21 cellular contexts compared by ENCODE assay signal in genomic region chr12:28057856-28058615, GRCh38.
DNase-seq lines count a peak whose midpoint lies in the region; ATAC-seq, FAIRE-seq and TF ChIP-seq lines count a peak whose summit lies in the region.
"Had no signal": no experiment of that assay in that cellular context is flagged by ENCODE, and none has a peak within 500 bp of the region (broad histone marks: within the 10 kb centered on the region; RNA-seq: fewer than 3 reads in every experiment).

No MANE protein-coding gene starts in this region.

- H3K27ac ChIP-seq in breast epithelium (no peak overlapping the region), RWPE2 (ENCODE audit: poor library complexity, severe bottlenecking) (no peak overlapping the region), kidney (ENCODE audit: low read depth in 2 of 2, low read length in 2 of 2) (no peak overlapping the region)
- H3K27ac ChIP-seq: stomach had no signal

- no peaks in the 10 kb centered on the region for H3K36me3 ChIP-seq in breast epithelium
- no peaks in the 10 kb centered on the region for H3K36me3 ChIP-seq in RWPE2 (ENCODE audit: low read depth)
- no peaks in the 10 kb centered on the region for H3K36me3 ChIP-seq in kidney (ENCODE audit: control insufficient read depth in 1 of 2, insufficient read depth in 2 of 2, low read length in 2 of 2)
- H3K36me3 ChIP-seq: stomach had no signal

- H3K4me3 Mint-ChIP-seq in MCF 10A (ENCODE audit: unreplicated experiment): no peak overlapping the region
- H3K4me3 Mint-ChIP-seq in activated naive CD4-positive, alpha-beta T cell treated with anti-CD3 and anti-CD28 coated beads, Interleukin-2, amount 10 ng/mL, durations not matched to agents 7 days and 5 days: no peak overlapping the region
- H3K4me3 Mint-ChIP-seq: activated B cell treated with CpG ODN at 0.5 μM for 24 hours; activated CD8-positive, alpha-beta memory T cell treated with anti-CD3 and anti-CD28 coated beads, Interleukin-2, amount 10 ng/mL, durations not matched to agents 7 days and 5 days; brain; IgD-negative memory B cell had no signal

- H3K27me3 ChIP-seq in breast epithelium (no peaks in the 10 kb centered on the region), RWPE2 (ENCODE audit: insufficient read depth, poor library complexity, severe bottlenecking) (no peaks in the 10 kb centered on the region)
- H3K27me3 ChIP-seq: stomach had no signal

- no peak for TF ChIP-seq POLR2A in breast epithelium (IDR thresholded peaks at IDR 0.05)

- TF ChIP-seq CTCF in MCF 10A (IDR thresholded peaks at IDR 0.05; ENCODE audit: unreplicated experiment) (no peak), breast epithelium (IDR thresholded peaks at IDR 0.05) (no peak), RWPE2 (IDR thresholded peaks at IDR 0.05; ENCODE audit: poor library complexity, severe bottlenecking) (no peak), epithelial cell of esophagus (IDR thresholded peaks at IDR 0.05; ENCODE audit: insufficient read depth, low read depth, low read length, missing control alignments) (no peak), kidney (IDR thresholded peaks at IDR 0.05; ENCODE audit: borderline replicate concordance, extremely low read depth, insufficient read depth) (no peak)

- peaks cover 14% of the 10 kb centered on the region for H3K4me1 Mint-ChIP-seq in MCF 10A (ENCODE audit: insufficient read depth, unreplicated experiment)
- H3K4me1 Mint-ChIP-seq in activated naive CD4-positive, alpha-beta T cell treated with anti-CD3 and anti-CD28 coated beads, Interleukin-2, amount 10 ng/mL, durations not matched to agents 7 days and 5 days: no peaks in the 10 kb centered on the region
- H3K4me1 Mint-ChIP-seq: activated B cell treated with CpG ODN at 0.5 μM for 24 hours; activated CD8-positive, alpha-beta memory T cell treated with anti-CD3 and anti-CD28 coated beads, Interleukin-2, amount 10 ng/mL, durations not matched to agents 7 days and 5 days; brain; IgD-negative memory B cell had no signal

- no peaks in the 10 kb centered on the region for H3K36me3 Mint-ChIP-seq in MCF 10A (ENCODE audit: insufficient read depth, unreplicated experiment)
- H3K36me3 Mint-ChIP-seq in activated naive CD4-positive, alpha-beta T cell treated with anti-CD3 and anti-CD28 coated beads, Interleukin-2, amount 10 ng/mL, durations not matched to agents 7 days and 5 days: no peaks in the 10 kb centered on the region
- H3K36me3 Mint-ChIP-seq: activated CD8-positive, alpha-beta memory T cell treated with anti-CD3 and anti-CD28 coated beads, Interleukin-2, amount 10 ng/mL, durations not matched to agents 7 days and 5 days; brain had no signal

- POLR2A ChIA-PET in MCF 10A (lab: Yijun Ruan, JAX): interaction anchor here (0.5 to 2.1 kb wide), 9 partner anchors 9 to 130 kb away, joined by 3 to 9 read pairs (median 4); no protein-coding TSS in a partner anchor

- H3K9me3 ChIP-seq in breast epithelium: no peaks in the 10 kb centered on the region
- H3K9me3 ChIP-seq in RWPE2 (ENCODE audit: severe bottlenecking): no peaks in the 10 kb centered on the region
- H3K9me3 ChIP-seq in kidney (ENCODE audit: control insufficient read depth in 1 of 2, low read length in 2 of 2): no peaks in the 10 kb centered on the region
- H3K9me3 ChIP-seq: stomach had no signal

- no TSS peak for BruUV-seq in MCF 10A (replicated peaks; lab: Mats Ljungman, UMichigan)

- intact Hi-C loops in MCF 10A (cut with micrococcal nuclease): no loop called here
- intact Hi-C loops in breast epithelium (cut with DNase I; ENCODE audit: low total_unique reads): no loop called here
- intact Hi-C loops in kidney (cut with DNase I): no loop called here

- DNase-seq in MCF 10A (ENCODE audit: unreplicated experiment): peak; percentile 91
- DNase-seq in breast epithelium (ENCODE audit: low spot score in 2 of 2): no peak
- no peak for DNase-seq in RWPE2 (ENCODE audit: low spot score)
- DNase-seq in epithelial cell of esophagus (ENCODE audit: low read depth): peak; percentile 96
- DNase-seq in activated naive CD4-positive, alpha-beta T cell treated with anti-CD3 and anti-CD28 coated beads, Interleukin-2, amount 10 ng/mL, durations not matched to agents 7 days and 5 days: no peak
- DNase-seq in OCI-M1 (lab: John Stamatoyannopoulos, UW): no peak
- no peak for DNase-seq in kidney
- DNase-seq: activated B cell treated with CpG ODN at 0.5 μM for 24 hours; activated CD8-positive, alpha-beta memory T cell treated with anti-CD3 and anti-CD28 coated beads, Interleukin-2, amount 10 ng/mL, durations not matched to agents 7 days and 5 days; activated gamma-delta T cell treated with Interleukin-2 at 50 U/mL for 16 hours; dermis blood vessel endothelial cell; left cardiac atrium; midbrain; NCI-H1092; NCI-H748 treated with DMSO at 0.1 percent for 48 hours; retina; stomach; T-helper 1 cell had no signal

- ATAC-seq in RWPE2 (ENCODE audit: low read depth) (peak; percentile 41; the same call in 2 of the 3 replicates), HG03097 (IDR thresholded peaks at IDR 0.05; ENCODE audit: low FRiP score, unreplicated experiment) (no peak)
- ATAC-seq: activated CD8-positive, alpha-beta memory T cell treated with anti-CD3 and anti-CD28 coated beads, Interleukin-2, amount 10 ng/mL, durations not matched to agents 7 days and 5 days; left cardiac atrium had no signal

- H3K27ac Mint-ChIP-seq in MCF 10A (ENCODE audit: low read depth, unreplicated experiment): peak overlapping the region; percentile 62
- no peak overlapping the region for H3K27ac Mint-ChIP-seq in activated naive CD4-positive, alpha-beta T cell treated with anti-CD3 and anti-CD28 coated beads, Interleukin-2, amount 10 ng/mL, durations not matched to agents 7 days and 5 days
- H3K27ac Mint-ChIP-seq: activated B cell treated with CpG ODN at 0.5 μM for 24 hours; activated CD8-positive, alpha-beta memory T cell treated with anti-CD3 and anti-CD28 coated beads, Interleukin-2, amount 10 ng/mL, durations not matched to agents 7 days and 5 days; brain; IgD-negative memory B cell had no signal

- H3K9me3 Mint-ChIP-seq in MCF 10A (ENCODE audit: unreplicated experiment): no peaks in the 10 kb centered on the region
- H3K9me3 Mint-ChIP-seq in activated naive CD4-positive, alpha-beta T cell treated with anti-CD3 and anti-CD28 coated beads, Interleukin-2, amount 10 ng/mL, durations not matched to agents 7 days and 5 days: no peaks in the 10 kb centered on the region
- H3K9me3 Mint-ChIP-seq: activated B cell treated with CpG ODN at 0.5 μM for 24 hours, brain had no signal

- no peak for FAIRE-seq in kidney (lab: Jason Lieb, UNC)

- no peak overlapping the region for H3K9ac ChIP-seq in kidney (ENCODE audit: low read length in 2 of 2)

- no peaks in the 10 kb centered on the region for H3K4me1 ChIP-seq in breast epithelium
- H3K4me1 ChIP-seq in RWPE2 (ENCODE audit: insufficient read depth, poor library complexity, severe bottlenecking): no peaks in the 10 kb centered on the region
- H3K4me1 ChIP-seq in kidney (ENCODE audit: control insufficient read depth in 1 of 2, insufficient read depth in 1 of 2, low read depth in 1 of 2, low read length in 2 of 2): no peaks in the 10 kb centered on the region
- H3K4me1 ChIP-seq: stomach had no signal

- H3K27me3 Mint-ChIP-seq in MCF 10A (ENCODE audit: insufficient read depth, unreplicated experiment): no peaks in the 10 kb centered on the region
- peaks cover 3% of the 10 kb centered on the region for H3K27me3 Mint-ChIP-seq in activated naive CD4-positive, alpha-beta T cell treated with anti-CD3 and anti-CD28 coated beads, Interleukin-2, amount 10 ng/mL, durations not matched to agents 7 days and 5 days

- CTCF ChIA-PET in MCF 10A (lab: Yijun Ruan, JAX): interaction anchor here (0.6 to 1.4 kb wide), 6 partner anchors 10 to 1247 kb away, joined by 3 to 5 read pairs (median 3); no protein-coding TSS in a partner anchor
- CTCF ChIA-PET in activated naive CD4-positive, alpha-beta T cell treated with anti-CD3 and anti-CD28 coated beads, Interleukin-2, amount 10 ng/mL, durations not matched to agents 7 days and 5 days (lab: Charles Lee): no interaction called here

- no peak overlapping the region for H3K4me3 ChIP-seq in breast epithelium
- no peak overlapping the region for H3K4me3 ChIP-seq in RWPE2 (ENCODE audit: severe bottlenecking)
- H3K4me3 ChIP-seq in epithelial cell of esophagus (ENCODE audit: low read length): no peak overlapping the region
- no peak overlapping the region for H3K4me3 ChIP-seq in kidney (ENCODE audit: low read length in 2 of 2)
- H3K4me3 ChIP-seq: stomach had no signal

Comparison
In these comparisons a context has a peak if more than half of its experiments do, and no peak if none do; other contexts are left out.
1. DNase-seq: peak in MCF 10A (single experiment) and epithelial cell of esophagus (single experiment); none in breast epithelium (0 of 2), RWPE2 (single experiment), activated naive CD4-positive, alpha-beta T cell treated with anti-CD3 and anti-CD28 coated beads, Interleukin-2, amount 10 ng/mL, durations not matched to agents 7 days and 5 days (single experiment), OCI-M1 (single experiment) and kidney (single experiment).